In genomic region chr3:195542261-195542660, GRCh38 we compare ENCODE assay signal across 8 cellular contexts. TPM values are rescaled to one million over a fixed set of nuclear protein-coding genes. Genes with fewer than 3 reads are reported as not detected.
DNase-seq lines count a peak whose midpoint lies in the region; ATAC-seq and TF ChIP-seq lines count a peak whose summit lies in the region.

No MANE protein-coding gene starts in this region.

- DNase-seq in CD4-positive, alpha-beta memory T cell, result no peak
- DNase-seq in activated CD8-positive, alpha-beta T cell treated with anti-CD3 and anti-CD28 coated beads for 36 hours, result no peak
- no peak for DNase-seq in stimulated activated naive CD8-positive, alpha-beta T cell treated with anti-CD3 and anti-CD28 coated beads, Interleukin-15, amount 100 ng/mL, for 72 hours
- no peak for DNase-seq in hypothalamus (lab: John Stamatoyannopoulos, UW)
- DNase-seq in UCSD-AML1 (lab: John Stamatoyannopoulos, UW; ENCODE audit: unreplicated experiment), result no peak
- no peak for DNase-seq in mesenteric fat pad (ENCODE audit: low spot score)

- H3K4me3 ChIP-seq in CD4-positive, alpha-beta memory T cell (ENCODE audit: low read length in 2 of 2), result peak overlapping the region; percentile 66 to 82
- peak overlapping the region; percentile 82 for H3K4me3 ChIP-seq in iPS-18c (ENCODE audit: insufficient read depth, low read depth, low read length)

- peak overlapping the region; percentile 88 to 96 (median 91) for H3K4me3 Mint-ChIP-seq in CD4-positive, alpha-beta memory T cell
- peak overlapping the region; percentile 83 for H3K4me3 Mint-ChIP-seq in activated CD8-positive, alpha-beta T cell treated with anti-CD3 and anti-CD28 coated beads for 36 hours
- peak overlapping the region; percentile 88 for H3K4me3 Mint-ChIP-seq in stimulated activated naive CD8-positive, alpha-beta T cell treated with anti-CD3 and anti-CD28 coated beads, Interleukin-15, amount 100 ng/mL, for 72 hours

- peak overlapping the region; percentile 98 for H3K27ac ChIP-seq in CD4-positive, alpha-beta memory T cell (ENCODE audit: low read depth, low read length)

- CTCF ChIA-PET in CD4-positive, alpha-beta memory T cell (lab: Charles Lee; ENCODE audit: partially characterized antibody), result interaction anchor here (0.8 to 4.8 kb wide), 9 partner anchors 9 to 308 kb away, joined by 3 to 38 read pairs (median 7); partner anchors contain the start of gene XXYLT1
- CTCF ChIA-PET in activated CD8-positive, alpha-beta T cell treated with anti-CD3 and anti-CD28 coated beads for 36 hours (lab: Charles Lee), result interaction anchor here (1.3 to 2.0 kb wide), 3 partner anchors 20 to 271 kb away, joined by 3 to 18 read pairs (median 12); partner anchors contain the start of gene XXYLT1

- no peaks in the 10 kb centered on the region for H3K36me3 ChIP-seq in CD4-positive, alpha-beta memory T cell (ENCODE audit: insufficient read depth, low read length)

- no peaks in the 10 kb centered on the region for H3K27me3 Mint-ChIP-seq in CD4-positive, alpha-beta memory T cell
- H3K27me3 Mint-ChIP-seq in activated CD8-positive, alpha-beta T cell treated with anti-CD3 and anti-CD28 coated beads for 36 hours, result no peaks in the 10 kb centered on the region
- H3K27me3 Mint-ChIP-seq in stimulated activated naive CD8-positive, alpha-beta T cell treated with anti-CD3 and anti-CD28 coated beads, Interleukin-15, amount 100 ng/mL, for 72 hours, result no peaks in the 10 kb centered on the region

- H3K36me3 Mint-ChIP-seq in CD4-positive, alpha-beta memory T cell, result peaks cover 9 to 34% of the 10 kb centered on the region in 2 donors
- H3K36me3 Mint-ChIP-seq in activated CD8-positive, alpha-beta T cell treated with anti-CD3 and anti-CD28 coated beads for 36 hours (ENCODE audit: low read depth), result peaks cover 22% of the 10 kb centered on the region

- H3K4me1 ChIP-seq in CD4-positive, alpha-beta memory T cell (ENCODE audit: insufficient read depth, low read length), result peaks cover 77% of the 10 kb centered on the region

- H3K27ac Mint-ChIP-seq in CD4-positive, alpha-beta memory T cell, result peak overlapping the region; percentile 92 to 96 (median 93)
- peak overlapping the region; percentile 87 for H3K27ac Mint-ChIP-seq in activated CD8-positive, alpha-beta T cell treated with anti-CD3 and anti-CD28 coated beads for 36 hours
- H3K27ac Mint-ChIP-seq in stimulated activated naive CD8-positive, alpha-beta T cell treated with anti-CD3 and anti-CD28 coated beads, Interleukin-15, amount 100 ng/mL, for 72 hours, result peak overlapping the region; percentile 93 to 96

- no peaks in the 10 kb centered on the region for H3K27me3 ChIP-seq in CD4-positive, alpha-beta memory T cell (ENCODE audit: insufficient read depth, low read length)

- H3K9me3 ChIP-seq in CD4-positive, alpha-beta memory T cell (ENCODE audit: control insufficient read depth in 1 of 2, low read length in 2 of 2), result no peaks in the 10 kb centered on the region
- no peaks in the 10 kb centered on the region for H3K9me3 ChIP-seq in iPS-18c (ENCODE audit: control insufficient read depth, insufficient read depth, low read length)

- intact Hi-C loops in CD4-positive, alpha-beta memory T cell (cut with micrococcal nuclease), result loop anchor here (1.0 to 5.0 kb wide), 4 partner anchors 8 to 367 kb away; partner anchors contain the start of gene TNK2
- intact Hi-C loops in activated CD8-positive, alpha-beta T cell treated with anti-CD3 and anti-CD28 coated beads for 36 hours (cut with micrococcal nuclease), result no loop called here

- TF ChIP-seq CTCF in activated CD8-positive, alpha-beta T cell treated with anti-CD3 and anti-CD28 coated beads for 36 hours (IDR thresholded peaks at IDR 0.05), result no peak

- peaks cover 0 to 4% (median 0%) of the 10 kb centered on the region in 8 donors for H3K9me3 Mint-ChIP-seq in CD4-positive, alpha-beta memory T cell
- no peaks in the 10 kb centered on the region for H3K9me3 Mint-ChIP-seq in activated CD8-positive, alpha-beta T cell treated with anti-CD3 and anti-CD28 coated beads for 36 hours
- no peaks in the 10 kb centered on the region for H3K9me3 Mint-ChIP-seq in stimulated activated naive CD8-positive, alpha-beta T cell treated with anti-CD3 and anti-CD28 coated beads, Interleukin-15, amount 100 ng/mL, for 72 hours

- ATAC-seq in HG03175 (IDR thresholded peaks at IDR 0.05; ENCODE audit: unreplicated experiment), result peak; percentile 27
- ATAC-seq in activated CD8-positive, alpha-beta T cell treated with anti-CD3 and anti-CD28 coated beads for 36 hours, result no peak
- no peak for ATAC-seq in stimulated activated naive CD8-positive, alpha-beta T cell treated with anti-CD3 and anti-CD28 coated beads, Interleukin-15, amount 100 ng/mL, for 72 hours

- H3K4me1 Mint-ChIP-seq in CD4-positive, alpha-beta memory T cell, result peaks cover 50 to 90% (median 68%) of the 10 kb centered on the region in 4 donors
- H3K4me1 Mint-ChIP-seq in activated CD8-positive, alpha-beta T cell treated with anti-CD3 and anti-CD28 coated beads for 36 hours (ENCODE audit: low read depth), result peaks cover 58% of the 10 kb centered on the region
- peaks cover 69% of the 10 kb centered on the region for H3K4me1 Mint-ChIP-seq in stimulated activated naive CD8-positive, alpha-beta T cell treated with anti-CD3 and anti-CD28 coated beads, Interleukin-15, amount 100 ng/mL, for 72 hours

- POLR2A ChIA-PET in CD4-positive, alpha-beta memory T cell (lab: Charles Lee; ENCODE audit: partially characterized antibody), result interaction anchor here (1.0 to 10.5 kb wide), 13 partner anchors 8 to 870 kb away, joined by 3 to 224 read pairs (median 12); partner anchors contain the start of genes ACAP2, FAM43A, LSG1 and TNK2
- POLR2A ChIA-PET in activated CD8-positive, alpha-beta T cell treated with anti-CD3 and anti-CD28 coated beads for 36 hours (lab: Charles Lee), result interaction anchor here (0.9 to 4.7 kb wide), 10 partner anchors 9 to 1055 kb away, joined by 3 to 34 read pairs (median 4); partner anchors contain the start of genes ACAP2, APOD, ATP13A3 and TNK2

RNA-seq across cellular contexts. Expression of gene PPP1R2, which starts 0.9 kb away (rescaled TPM):
- 100 to 1,000 TPM; 136 to 137 TPM for total RNA-seq in CD4-positive, alpha-beta memory T cell
- polyA plus RNA-seq in CD4-positive, alpha-beta memory T cell, result 100 to 1,000 TPM; 302 to 303 TPM
- total RNA-seq in activated CD8-positive, alpha-beta T cell treated with anti-CD3 and anti-CD28 coated beads for 36 hours, result 10 to 100 TPM; 86.7 to 89.0 TPM
- 37.7 TPM for total RNA-seq in mesenteric fat pad

RNA-seq across cellular contexts. Expression of gene APOD, which starts 41.5 kb away (rescaled TPM):
- not detected for total RNA-seq in CD4-positive, alpha-beta memory T cell
- polyA plus RNA-seq in CD4-positive, alpha-beta memory T cell, result not detected
- not detected for total RNA-seq in activated CD8-positive, alpha-beta T cell treated with anti-CD3 and anti-CD28 coated beads for 36 hours
- total RNA-seq in mesenteric fat pad, result 362 TPM

Comparison
In these comparisons a context has a peak if more than half of its experiments do, and no peak if none do; other contexts are left out.
1. RNA of gene APOD, which starts 41.5 kb away (total RNA-seq): 362 TPM in mesenteric fat pad (single experiment); not detected in CD4-positive, alpha-beta memory T cell and not detected in activated CD8-positive, alpha-beta T cell treated with anti-CD3 and anti-CD28 coated beads for 36 hours; every median in the first group is over 100 times any median in the second.
2. Peak in every context shown above with its lines, with median percentiles within 50 percentile points of each other: H3K27ac Mint-ChIP-seq and H3K4me3 Mint-ChIP-seq.